8 cellular contexts compared by ENCODE assay signal in genomic region chr1:26786437-26787380, GRCh38. TPM values are rescaled to one million over a fixed set of nuclear protein-coding genes. Genes with fewer than 3 reads are reported as not detected.
A peak's percentile ranks its signal among the peaks of the same experiment; 100 is the strongest.
DNase-seq lines count a peak whose midpoint lies in the region; ATAC-seq and TF ChIP-seq lines count a peak whose summit lies in the region.

No MANE protein-coding gene starts in this region.

- no peaks in the 10 kb centered on the region for H3K27me3 Mint-ChIP-seq in T-cell

- TF ChIP-seq CTCF in choroid plexus epithelial cell (conservative IDR thresholded peaks at IDR 0.05; ENCODE audit: low read depth, low read length), result no peak

- no peaks in the 10 kb centered on the region for H3K27me3 ChIP-seq in HUES6 (ENCODE audit: control insufficient read depth, insufficient read depth, low read length)

- H3K4me3 ChIP-seq in HUES6 (ENCODE audit: low read depth, low read length), result peak overlapping the region; percentile 63
- H3K4me3 ChIP-seq in choroid plexus epithelial cell (ENCODE audit: low read depth, low read length), result peak overlapping the region; percentile 82

- CTCF ChIA-PET in T-cell (lab: Charles Lee), result interaction anchor here in 1 of 2 donors (0.6 to 6.3 kb wide), 5 partner anchors 42 to 228 kb away, joined by 3 to 48 read pairs (median 9); no protein-coding TSS in a partner anchor

- peaks cover 17% of the 10 kb centered on the region for H3K36me3 ChIP-seq in HUES6 (ENCODE audit: control insufficient read depth, insufficient read depth, low read length)

- H3K4me1 ChIP-seq in HUES6 (ENCODE audit: control insufficient read depth, insufficient read depth, low read length), result peaks cover 41% of the 10 kb centered on the region

- peak overlapping the region; percentile 99 to 100 for H3K27ac Mint-ChIP-seq in T-cell

- peak overlapping the region; percentile 86 to 100 (median 98) for H3K4me3 Mint-ChIP-seq in T-cell

- H3K9ac ChIP-seq in HUES6 (ENCODE audit: low read length), result peak overlapping the region; percentile 90

- DNase-seq in GDM1 (lab: John Stamatoyannopoulos, UW), result peak; percentile 83
- DNase-seq in T-cell, result peak in 9 of 34 experiments; percentile 5 to 35 (median 17)
- peak; percentile 89 for DNase-seq in choroid plexus epithelial cell (ENCODE audit: low read depth)
- DNase-seq in kidney glomerular epithelial cell (lab: John Stamatoyannopoulos, UW), result peak; percentile 46
- peak; percentile 42 for DNase-seq in stimulated activated CD4-positive, alpha-beta T cell treated with anti-CD3 and anti-CD28 coated beads, Interleukin-4, amount 100 ng/mL, for 24 hours
- DNase-seq in T1000 (lab: John Stamatoyannopoulos, UW), result no peak

- no peaks in the 10 kb centered on the region for H3K9me3 ChIP-seq in HUES6 (ENCODE audit: control insufficient read depth, insufficient read depth, low read depth, low read length)

- H3K27ac ChIP-seq in HUES6 (ENCODE audit: low read depth, low read length), result peak overlapping the region; percentile 92

- no peak for ATAC-seq in T-cell (replicated peaks in 1 of 4)
- ATAC-seq in GM21515 (IDR thresholded peaks at IDR 0.05; ENCODE audit: unreplicated experiment), result no peak

- no peaks in the 10 kb centered on the region for H3K9me3 Mint-ChIP-seq in T-cell

- POLR2A ChIA-PET in T-cell (lab: Charles Lee), result interaction anchor here (0.5 to 2.3 kb wide), 5 partner anchors 10 to 333 kb away, joined by 3 to 12 read pairs (median 7); no protein-coding TSS in a partner anchor

- H3K4me1 Mint-ChIP-seq in T-cell, result peaks cover 75 to 87% (median 80%) of the 10 kb centered on the region in 3 donors

- peaks cover 14% of the 10 kb centered on the region for H3K36me3 Mint-ChIP-seq in T-cell

RNA-seq across cellular contexts. Expression of gene PIGV, which starts 1.0 kb away (rescaled TPM):
- 10 to 100 TPM; 10.3 to 24.0 (median 20.3) TPM for total RNA-seq in T-cell

RNA-seq across cellular contexts. Expression of gene ZDHHC18, which starts 39.8 kb away (rescaled TPM):
- 10 to 100 TPM; 41.1 to 59.9 (median 50.6) TPM for total RNA-seq in T-cell
